ENCODE assay signal across 9 cellular contexts in genomic region chr9:134660407-134660806, GRCh38. TPM values are rescaled to one million over a fixed set of nuclear protein-coding genes. Genes with fewer than 3 reads are reported as not detected.
A peak's percentile ranks its signal among the peaks of the same experiment; 100 is the strongest.
DNase-seq lines count a peak whose midpoint lies in the region; ATAC-seq, FAIRE-seq and TF ChIP-seq lines count a peak whose summit lies in the region.
"Had no signal": no experiment of that assay in that cellular context is flagged by ENCODE, and none has a peak within 500 bp of the region (broad histone marks: within the 10 kb centered on the region; RNA-seq: fewer than 3 reads in every experiment).

No MANE protein-coding gene starts in this region.

- 85 to 100% (median 94%) methylated on average over 1 of the region's 1 CpG for WGBS in small intestine, 3 donors

- TF ChIP-seq CTCF in LNCAP (IDR thresholded peaks at IDR 0.05): peak; percentile 42; the same call in 1 of the 2 replicates
- TF ChIP-seq CTCF in coronary artery (IDR thresholded peaks at IDR 0.05): no peak
- TF ChIP-seq CTCF in retinal pigment epithelial cell (conservative IDR thresholded peaks at IDR 0.05; ENCODE audit: low read depth, low read length): peak; percentile 73

- peak overlapping the region; percentile 25 to 91 for H3K27ac ChIP-seq in coronary artery
- H3K27ac ChIP-seq in small intestine (ENCODE audit: low read depth in 1 of 2, low read length in 1 of 2): no peak overlapping the region

- no peak for FAIRE-seq in small intestine (lab: Jason Lieb, UNC)

- H3K4me1 ChIP-seq in small intestine (ENCODE audit: control insufficient read depth in 2 of 2, insufficient read depth in 1 of 2, low read depth in 1 of 2, low read length in 1 of 2): no peaks in the 10 kb centered on the region

- no peak overlapping the region for H3K4me3 ChIP-seq in coronary artery
- no peak overlapping the region for H3K4me3 ChIP-seq in retinal pigment epithelial cell (ENCODE audit: low read length)
- H3K4me3 ChIP-seq in small intestine (ENCODE audit: low read depth in 1 of 2, low read length in 2 of 2): no peak overlapping the region

- DNase-seq in activated CD4-positive, alpha-beta T cell treated with anti-CD3 and anti-CD28 coated beads for 48 hours: peak; percentile 58
- no peak for DNase-seq in activated CD4-positive, alpha-beta T cell treated with anti-CD3 and anti-CD28 coated beads, Interleukin-2, amount 50 U/mL, for 4 hours
- no peak for DNase-seq in coronary artery (ENCODE audit: low spot score)
- no peak for DNase-seq in retinal pigment epithelial cell (ENCODE audit: low read depth)
- DNase-seq in small intestine: no peak
- DNase-seq: NCI-H524 treated with DMSO at 0.1 percent for 48 hours had no signal

- no peak for ATAC-seq in HG03039 (IDR thresholded peaks at IDR 0.05; ENCODE audit: unreplicated experiment)
- ATAC-seq in GM18502 (IDR thresholded peaks at IDR 0.05; ENCODE audit: poor library complexity, unreplicated experiment): no peak

- H3K36me3 ChIP-seq in small intestine (ENCODE audit: control insufficient read depth in 2 of 2, insufficient read depth in 2 of 2, low read length in 2 of 2): no peaks in the 10 kb centered on the region

- H3K27me3 ChIP-seq in small intestine (ENCODE audit: control insufficient read depth in 2 of 2, insufficient read depth in 2 of 2, low read length in 2 of 2): no peaks in the 10 kb centered on the region

- H3K9me3 ChIP-seq in small intestine (ENCODE audit: control insufficient read depth, low read depth): no peaks in the 10 kb centered on the region

RNA-seq across cellular contexts. Expression of gene COL5A1, which starts 18.8 kb away (rescaled TPM):
- 1 to 10 TPM in 2 of 3 donors, under 1 TPM in 1; 0.22 to 9.5 (median 1.4) TPM for polyA plus RNA-seq in small intestine

Comparison
In these comparisons a context has a peak if more than half of its experiments do, and no peak if none do; other contexts are left out.
1. H3K27ac ChIP-seq: peak in coronary artery (2 of 2); none in small intestine (0 of 2).